In the genomic region with DNA sequence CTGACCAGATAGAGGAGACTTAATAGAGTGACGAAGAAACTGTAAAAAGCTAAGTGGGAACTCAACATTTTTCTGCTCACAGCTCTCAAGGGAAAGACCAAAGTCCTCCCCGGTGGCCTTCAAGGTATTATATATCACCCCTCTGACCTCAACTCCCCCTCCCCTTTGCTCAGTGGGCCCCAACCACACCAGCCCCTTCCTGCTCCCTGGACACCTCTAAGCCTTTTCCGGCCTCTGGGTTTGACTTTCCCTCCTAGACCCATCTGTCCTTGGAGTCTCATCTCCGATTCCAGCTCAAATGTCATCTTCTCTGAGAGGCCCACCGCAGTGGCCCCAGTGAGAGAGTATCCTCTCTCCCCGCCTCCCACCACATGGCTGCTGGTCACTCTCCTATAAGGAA, we compare ENCODE assay signal across 14 cellular contexts. TPM values are rescaled to one million over a fixed set of nuclear protein-coding genes. Genes with fewer than 3 reads are reported as not detected.
DNase-seq lines count a peak whose midpoint lies in the region; ATAC-seq, FAIRE-seq and TF ChIP-seq lines count a peak whose summit lies in the region.
"Had no signal": no experiment of that assay in that cellular context is flagged by ENCODE, and none has a peak within 500 bp of the region (broad histone marks: within the 10 kb centered on the region; RNA-seq: fewer than 3 reads in every experiment).

No MANE protein-coding gene starts in this region.

- in situ Hi-C loops in IMR-90 (cut with MboI; ENCODE audit: low sequenced_read_pairs), result no loop called here
- in situ Hi-C loops in GM13976 (cut with MboI; ENCODE audit: low sequenced_read_pairs, unreplicated experiment), result no loop called here

- POLR2A ChIA-PET in IMR-90 (lab: Charles Lee; ENCODE audit: unreplicated experiment), result no interaction called here

- H4K8ac ChIP-seq in IMR-90 (ENCODE audit: low read depth in 2 of 2, low read length in 2 of 2), result no peak overlapping the region

- FAIRE-seq in astrocyte (lab: Jason Lieb, UNC), result no peak

- no peak for TF ChIP-seq POLR2A in IMR-90 (IDR thresholded peaks at IDR 0.05; ENCODE audit: low read depth, low read length)

- ATAC-seq in activated CD8-positive, alpha-beta memory T cell treated with anti-CD3 and anti-CD28 coated beads, Interleukin-2, amount 10 ng/mL, durations not matched to agents 7 days and 5 days, result no peak
- ATAC-seq in IMR-90 (ENCODE audit: low read depth), result no peak

- peaks cover 25% of the 10 kb centered on the region for H3K36me3 Mint-ChIP-seq in activated CD8-positive, alpha-beta memory T cell treated with anti-CD3 and anti-CD28 coated beads, Interleukin-2, amount 10 ng/mL, durations not matched to agents 7 days and 5 days
- H3K36me3 Mint-ChIP-seq in astrocyte (ENCODE audit: low read depth, unreplicated experiment), result no peaks in the 10 kb centered on the region
- H3K36me3 Mint-ChIP-seq in osteocyte (ENCODE audit: unreplicated experiment), result no peaks in the 10 kb centered on the region

- H3K4me2 ChIP-seq in IMR-90 (ENCODE audit: low read depth, low read length), result no peak overlapping the region
- no peak overlapping the region for H3K4me2 ChIP-seq in astrocyte (ENCODE audit: low read length)

- H3K4me3 ChIP-seq in IMR-90 (ENCODE audit: insufficient read depth, low read depth, low read length), result no peak overlapping the region
- H3K4me3 ChIP-seq in astrocyte (ENCODE audit: insufficient read depth, low read depth, low read length), result no peak overlapping the region

- H3K79me2 ChIP-seq in astrocyte (ENCODE audit: insufficient read depth, low read length), result peaks cover 18% of the 10 kb centered on the region
- H3K79me2 ChIP-seq: parathyroid adenoma had no signal

- peaks cover 0 to 26% of the 10 kb centered on the region in 2 experiments; a peak in 2 of 4 replicates for H3K79me1 ChIP-seq in IMR-90 (ENCODE audit: low read depth in 1 of 2, low read length in 2 of 2)

- H2BK120ac ChIP-seq in IMR-90 (ENCODE audit: low read depth, low read length), result no peak overlapping the region

- H2BK15ac ChIP-seq in IMR-90 (ENCODE audit: low read depth, low read length), result no peak overlapping the region

- peak overlapping the region; percentile 43; the same call in 1 of the 2 replicates for H2AK5ac ChIP-seq in IMR-90 (ENCODE audit: low read depth, low read length)

- peaks cover 4% of the 10 kb centered on the region; the same call in 1 of the 2 replicates for H3K9me1 ChIP-seq in IMR-90 (ENCODE audit: insufficient read depth, low read length)

- H2BK20ac ChIP-seq in IMR-90 (ENCODE audit: low read depth, low read length), result no peak overlapping the region

- TF ChIP-seq CTCF in IMR-90 (conservative IDR thresholded peaks at IDR 0.05; ENCODE audit: low read depth, low read length) (no peak), astrocyte (IDR thresholded peaks at IDR 0.05; ENCODE audit: insufficient read depth, low read depth, low read length) (no peak), osteocyte (IDR thresholded peaks at IDR 0.05) (no peak), GM13976 (IDR thresholded peaks at IDR 0.05; ENCODE audit: borderline replicate concordance, control extremely low read depth, extremely low read depth, insufficient read depth, missing control alignments) (no peak)

- H3K18ac ChIP-seq in IMR-90 (ENCODE audit: low read depth, low read length), result no peak overlapping the region

- CTCF ChIA-PET in activated CD8-positive, alpha-beta memory T cell treated with anti-CD3 and anti-CD28 coated beads, Interleukin-2, amount 10 ng/mL, durations not matched to agents 7 days and 5 days (lab: Charles Lee), result interaction anchor here (0.9 to 11.0 kb wide), 4 partner anchors 37 to 117 kb away, joined by 3 to 240 read pairs (median 3); partner anchors contain the start of genes FEM1A and PLIN3
- CTCF ChIA-PET in IMR-90 (lab: Yijun Ruan, JAX), result no interaction called here

- no peak overlapping the region for H3K14ac ChIP-seq in IMR-90 (replicated peaks; ENCODE audit: low read depth, low read length)

- H3K27me3 ChIP-seq in IMR-90 (ENCODE audit: control insufficient read depth, insufficient read depth, low read length) (no peaks in the 10 kb centered on the region), astrocyte (ENCODE audit: insufficient read depth, low read length) (peaks cover 2% of the 10 kb centered on the region)

- intact Hi-C loops in IMR-90 (cut with micrococcal nuclease), result no loop called here

- no peak overlapping the region for H3K23ac ChIP-seq in IMR-90 (ENCODE audit: low read depth, low read length)

- H2AFZ ChIP-seq in IMR-90 (replicated peaks; ENCODE audit: low read length, poor library complexity) (peak overlapping the region; percentile 94), astrocyte (ENCODE audit: low read depth, low read length) (no peak overlapping the region)
- H2AFZ ChIP-seq: parathyroid adenoma had no signal

- peak overlapping the region; percentile 79 for H3K4me3 Mint-ChIP-seq in activated CD8-positive, alpha-beta memory T cell treated with anti-CD3 and anti-CD28 coated beads, Interleukin-2, amount 10 ng/mL, durations not matched to agents 7 days and 5 days
- H3K4me3 Mint-ChIP-seq in astrocyte (ENCODE audit: unreplicated experiment) (peak overlapping the region; percentile 67), osteocyte (ENCODE audit: unreplicated experiment) (peak overlapping the region; percentile 38)

- H3K36me3 ChIP-seq in IMR-90 (ENCODE audit: control insufficient read depth, insufficient read depth, low read length), result no peaks in the 10 kb centered on the region; the same call in 1 of the 2 replicates
- peaks cover 4% of the 10 kb centered on the region for H3K36me3 ChIP-seq in astrocyte (ENCODE audit: insufficient read depth, low read length)

- H3K4me1 ChIP-seq in IMR-90 (ENCODE audit: control insufficient read depth, insufficient read depth, low read length), result peaks cover 18% of the 10 kb centered on the region
- H3K4me1 ChIP-seq in astrocyte (ENCODE audit: insufficient read depth, low read length), result peaks cover 27% of the 10 kb centered on the region
- H3K4me1 ChIP-seq: parathyroid adenoma had no signal

- no peak overlapping the region for H3K56ac ChIP-seq in IMR-90 (ENCODE audit: extremely low read depth, insufficient read depth, low read length)

- H3K27ac ChIP-seq in IMR-90 (ENCODE audit: insufficient read depth, low read length) (no peak overlapping the region), astrocyte (ENCODE audit: low read depth, low read length) (no peak overlapping the region)
- H3K27ac ChIP-seq: GM23248, parathyroid adenoma had no signal

- 50% methylated on average over 1 of the region's 6 CpGs; no CpG with 5 or more reads in 1 of the 2 experiments for whole genome bisulfite sequencing in IMR-90 (ENCODE audit: extremely low coverage in 2 of 2, insufficient read length in 1 of 2), 2 experiments

- H3K9me3 Mint-ChIP-seq in activated CD8-positive, alpha-beta memory T cell treated with anti-CD3 and anti-CD28 coated beads, Interleukin-2, amount 10 ng/mL, durations not matched to agents 7 days and 5 days (ENCODE audit: low read depth), result no peaks in the 10 kb centered on the region
- H3K9me3 Mint-ChIP-seq in astrocyte (ENCODE audit: unreplicated experiment), result no peaks in the 10 kb centered on the region
- no peaks in the 10 kb centered on the region for H3K9me3 Mint-ChIP-seq in osteocyte (ENCODE audit: unreplicated experiment)

- dilution Hi-C loops in IMR-90 (cut with HindIII; ENCODE audit: low sequenced_read_pairs, unreplicated experiment), result no loop called here

- DNase-seq in activated CD8-positive, alpha-beta memory T cell treated with anti-CD3 and anti-CD28 coated beads, Interleukin-2, amount 10 ng/mL, durations not matched to agents 7 days and 5 days, result no peak
- no peak for DNase-seq in activated CD8-positive, alpha-beta memory T cell treated with anti-CD3 and anti-CD28 coated beads, Interleukin-2, amount 50 U/mL, for 48 hours
- no peak for DNase-seq in IMR-90
- no peak for DNase-seq in astrocyte (ENCODE audit: low read depth)
- DNase-seq in osteocyte (ENCODE audit: extremely low spot score, unreplicated experiment), result no peak
- DNase-seq in GM13976 (ENCODE audit: low spot score), result no peak
- no peak for DNase-seq in SHP77 (lab: John Stamatoyannopoulos, UW)
- no peak for DNase-seq in AG20443 (ENCODE audit: low spot score)
- DNase-seq: GM23248; OCI-M1; stimulated activated CD8-positive, alpha-beta memory T cell treated with anti-CD3 and anti-CD28 coated beads, Interleukin-4, amount 100 ng/mL, for 48 hours; T-helper 9 cell had no signal

- no peak overlapping the region for H3K4ac ChIP-seq in IMR-90 (ENCODE audit: low read depth, low read length)

- H3K9me3 ChIP-seq in IMR-90 (ENCODE audit: control insufficient read depth, insufficient read depth, low read length) (no peaks in the 10 kb centered on the region), astrocyte (ENCODE audit: insufficient read depth, low read depth, low read length) (no peaks in the 10 kb centered on the region)

- H3K4me1 Mint-ChIP-seq in activated CD8-positive, alpha-beta memory T cell treated with anti-CD3 and anti-CD28 coated beads, Interleukin-2, amount 10 ng/mL, durations not matched to agents 7 days and 5 days, result peaks cover 30% of the 10 kb centered on the region
- H3K4me1 Mint-ChIP-seq in astrocyte (ENCODE audit: low read depth, unreplicated experiment) (peaks cover 16% of the 10 kb centered on the region), osteocyte (ENCODE audit: unreplicated experiment) (peaks cover 28% of the 10 kb centered on the region)

- no peak overlapping the region for H2AK9ac ChIP-seq in IMR-90 (replicated peaks; ENCODE audit: low read depth, low read length, poor library complexity)

- no peak overlapping the region for H4K5ac ChIP-seq in IMR-90 (ENCODE audit: low read depth, low read length)

- peak overlapping the region; percentile 15 for H3K27ac Mint-ChIP-seq in activated CD8-positive, alpha-beta memory T cell treated with anti-CD3 and anti-CD28 coated beads, Interleukin-2, amount 10 ng/mL, durations not matched to agents 7 days and 5 days
- no peak overlapping the region for H3K27ac Mint-ChIP-seq in astrocyte (ENCODE audit: unreplicated experiment)
- peak overlapping the region; percentile 40 for H3K27ac Mint-ChIP-seq in osteocyte (ENCODE audit: unreplicated experiment)

- H4K20me1 ChIP-seq in IMR-90 (ENCODE audit: insufficient read depth, low read length) (peaks cover 8% of the 10 kb centered on the region), astrocyte (ENCODE audit: insufficient read depth, low read length) (peaks cover 7% of the 10 kb centered on the region)

- H2BK5ac ChIP-seq in IMR-90 (ENCODE audit: low read depth, low read length, poor library complexity, severe bottlenecking), result no peak overlapping the region

- no peak for TF ChIP-seq RAD21 in IMR-90 (IDR thresholded peaks at IDR 0.05; ENCODE audit: low read length)

- no peaks in the 10 kb centered on the region for H3K27me3 Mint-ChIP-seq in activated CD8-positive, alpha-beta memory T cell treated with anti-CD3 and anti-CD28 coated beads, Interleukin-2, amount 10 ng/mL, durations not matched to agents 7 days and 5 days
- peaks cover 13% of the 10 kb centered on the region for H3K27me3 Mint-ChIP-seq in astrocyte (ENCODE audit: low read depth, unreplicated experiment)
- H3K27me3 Mint-ChIP-seq in osteocyte (ENCODE audit: unreplicated experiment), result no peaks in the 10 kb centered on the region

- no TSS peak for BruUV-seq in IMR-90 (replicated peaks; lab: Mats Ljungman, UMichigan)

- no peak overlapping the region for H4K91ac ChIP-seq in IMR-90 (ENCODE audit: insufficient read depth, low read depth, low read length)

- H3K9ac ChIP-seq in IMR-90 (ENCODE audit: low read depth, low read length) (no peak overlapping the region), astrocyte (ENCODE audit: low read length) (no peak overlapping the region)
- H3K9ac ChIP-seq: parathyroid adenoma had no signal

RNA-seq across cellular contexts. Expression of gene UHRF1, which starts 1.0 kb away (rescaled TPM):
- total RNA-seq in activated CD8-positive, alpha-beta memory T cell treated with anti-CD3 and anti-CD28 coated beads, Interleukin-2, amount 10 ng/mL, durations not matched to agents 7 days and 5 days, result 100 to 1,000 TPM; 149 to 154 TPM
- 57.4 and 70.3 TPM in 2 replicates for total RNA-seq in IMR-90 (2012; rRNA removed)
- polyA plus RNA-seq in IMR-90 (2012; rRNA removed), result 47.4 and 49.2 TPM in 2 replicates
- 32.5 and 35.1 TPM in 2 replicates for polyA plus RNA-seq in IMR-90 (2012; cell fraction: cytosol; rRNA removed)
- polyA plus RNA-seq in IMR-90 (2012; cell fraction: nucleus; rRNA removed; ENCODE audit: low replicate concordance), result 42.0 and 73.3 TPM in 2 replicates
- 11.8 and 16.2 TPM in 2 replicates for total RNA-seq in astrocyte
- total RNA-seq in osteocyte, result 20.2 and 20.7 TPM in 2 replicates

RNA-seq across cellular contexts. Expression of gene ARRDC5, which starts 5.6 kb away (rescaled TPM):
- under 1 TPM; 0.26 to 0.58 TPM for total RNA-seq in activated CD8-positive, alpha-beta memory T cell treated with anti-CD3 and anti-CD28 coated beads, Interleukin-2, amount 10 ng/mL, durations not matched to agents 7 days and 5 days
- total RNA-seq in IMR-90 (2012; rRNA removed) (not detected in 2 replicates), astrocyte (not detected in 2 replicates), osteocyte (not detected in 2 replicates)
- not detected in 2 replicates for polyA plus RNA-seq in IMR-90 (2012; rRNA removed)
- not detected in 2 replicates for polyA plus RNA-seq in IMR-90 (2012; cell fraction: cytosol; rRNA removed)
- 0.04 and 0.09 TPM in 2 replicates for polyA plus RNA-seq in IMR-90 (2012; cell fraction: nucleus; rRNA removed; ENCODE audit: low replicate concordance)
- total RNA-seq: GM23248 had no signal
- polyA plus RNA-seq: GM23248, liver had no signal

RNA-seq across cellular contexts. Expression of gene PLIN3, which starts 40.8 kb away (rescaled TPM):
- 10 to 100 TPM; 29.0 to 32.4 TPM for total RNA-seq in activated CD8-positive, alpha-beta memory T cell treated with anti-CD3 and anti-CD28 coated beads, Interleukin-2, amount 10 ng/mL, durations not matched to agents 7 days and 5 days
- total RNA-seq in IMR-90 (2012; rRNA removed) (246 and 289 TPM in 2 replicates), astrocyte (148 and 157 TPM in 2 replicates), osteocyte (77.8 and 77.9 TPM in 2 replicates)
- polyA plus RNA-seq in IMR-90 (2012; rRNA removed), result 147 and 170 TPM in 2 replicates
- polyA plus RNA-seq in IMR-90 (2012; cell fraction: cytosol; rRNA removed), result 125 and 358 TPM in 2 replicates
- polyA plus RNA-seq in IMR-90 (2012; cell fraction: nucleus; rRNA removed; ENCODE audit: low replicate concordance), result 67.4 and 161 TPM in 2 replicates
